In the genomic region with DNA sequence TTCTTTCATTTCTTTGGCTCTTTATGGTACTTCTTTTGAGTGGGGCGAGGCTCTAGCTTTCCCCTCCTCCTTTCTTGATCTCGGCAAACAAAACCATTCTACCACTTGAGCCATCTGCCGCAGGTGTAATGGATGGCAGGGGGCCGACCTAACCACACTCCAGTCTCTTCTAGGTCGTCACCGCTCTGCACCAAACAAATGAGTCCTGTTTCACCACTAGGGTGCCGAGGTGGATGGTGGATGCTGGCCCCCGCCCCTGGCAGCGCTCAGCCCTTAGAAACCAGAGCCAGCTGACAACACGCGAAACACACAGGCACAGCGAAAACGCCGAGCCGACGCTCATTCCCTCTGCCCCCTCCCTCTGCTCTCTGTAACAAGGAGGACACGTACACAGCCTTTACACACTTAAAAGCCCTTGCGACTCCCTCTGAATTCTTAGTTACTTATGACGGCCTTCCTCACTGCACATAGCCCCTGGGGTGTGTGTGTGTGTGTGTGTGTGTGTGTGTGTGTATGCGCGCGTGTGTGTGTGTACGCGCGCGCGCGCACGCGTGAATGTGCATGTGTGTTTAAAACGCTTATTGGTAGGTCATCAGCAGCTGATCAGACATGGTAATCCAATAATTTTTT, we compare ENCODE assay signal across 8 cellular contexts.
DNase-seq lines count a peak whose midpoint lies in the region; ATAC-seq and TF ChIP-seq lines count a peak whose summit lies in the region.

No MANE protein-coding gene starts in this region.

- POLR2A ChIA-PET in SK-N-SH (lab: Yijun Ruan, JAX) = interaction anchor here (0.7 kb wide), 1 partner anchor 417 kb away, joined by 3 read pairs; no protein-coding TSS in a partner anchor

- TF ChIP-seq RAD21 in SK-N-SH (IDR thresholded peaks at IDR 0.05; ENCODE audit: low read length) = no peak

- H3K79me2 ChIP-seq in SK-N-SH (ENCODE audit: insufficient read depth) = no peaks in the 10 kb centered on the region

- under 1% methylated on average over 18 of the region's 31 CpGs for WGBS in HUES64
- under 1% methylated on average over 31 of the region's 31 CpGs for WGBS in SK-N-SH (ENCODE audit: low lambda C conversion rate)
- WGBS in lower leg skin, 2 donors = 3 to 5% methylated on average over 31 of the region's 31 CpGs

- H3K27ac ChIP-seq in BLaER1 treated with 17β-estradiol and CSF1 and Interleukin-3, amounts not matched to agents 10 nM and 100 nM = no peak overlapping the region
- H3K27ac ChIP-seq in HUES64 (ENCODE audit: low read depth, low read length) (no peak overlapping the region), SK-N-SH (ENCODE audit: low read depth in 2 of 2, low read length in 1 of 2) (no peak overlapping the region)

- H3K9me2 ChIP-seq in SK-N-SH = no peaks in the 10 kb centered on the region

- peaks cover 0 to 100% (median 76%) of the 10 kb centered on the region in 11 experiments; a peak in 17 of 22 replicates for H4K20me1 ChIP-seq in BLaER1 treated with 17β-estradiol and CSF1 and Interleukin-3, amounts not matched to agents 10 nM and 100 nM
- no peaks in the 10 kb centered on the region for H4K20me1 ChIP-seq in SK-N-SH (ENCODE audit: insufficient read depth)

- no peak for TF ChIP-seq POLR2A in lower leg skin (IDR thresholded peaks at IDR 0.05)

- peak overlapping the region in 6 of 11 experiments; percentile 1 to 70 (median 18); a peak in 6 of 22 replicates for H3K4me2 ChIP-seq in BLaER1 treated with 17β-estradiol and CSF1 and Interleukin-3, amounts not matched to agents 10 nM and 100 nM
- no peak overlapping the region for H3K4me2 ChIP-seq in SK-N-SH

- H3K4me1 ChIP-seq in BLaER1 treated with 17β-estradiol and CSF1 and Interleukin-3, amounts not matched to agents 10 nM and 100 nM = peaks cover 0 to 16% (median 0%) of the 10 kb centered on the region in 10 experiments; a peak in 3 of 20 replicates
- H3K4me1 ChIP-seq in HUES64 (ENCODE audit: insufficient read depth, low read length) (peaks cover 14% of the 10 kb centered on the region), SK-N-SH (ENCODE audit: control insufficient read depth in 1 of 2, insufficient read depth in 2 of 2, low read depth in 1 of 2, low read length in 1 of 2) (peaks cover 6% of the 10 kb centered on the region in 2 experiments; a peak in 1 of 4 replicates), mucosa of descending colon (ENCODE audit: low read depth) (peaks cover 6% of the 10 kb centered on the region)

- TF ChIP-seq CTCF in SK-N-SH (IDR thresholded peaks at IDR 0.05) (peak; percentile 27; the same call in 1 of the 2 replicates), mucosa of descending colon (IDR thresholded peaks at IDR 0.05) (no peak), lower leg skin (IDR thresholded peaks at IDR 0.05) (no peak)

- DNase-seq in SK-N-SH (peak; percentile 75), mucosa of descending colon (no peak), GOT3 (lab: John Stamatoyannopoulos, UW) (no peak), sciatic nerve (ENCODE audit: low spot score) (no peak), lower leg skin (ENCODE audit: low spot score in 2 of 2) (no peak)

- CTCF ChIA-PET in SK-N-SH (lab: Yijun Ruan, JAX) = interaction anchor here (1.0 to 6.5 kb wide), 5 partner anchors 11 to 1717 kb away, joined by 3 to 83 read pairs (median 4); no protein-coding TSS in a partner anchor

- no peaks in the 10 kb centered on the region for H3F3A ChIP-seq in SK-N-SH (replicated peaks; ENCODE audit: insufficient read depth)

- no peaks in the 10 kb centered on the region for H3K36me3 ChIP-seq in BLaER1 treated with 17β-estradiol and CSF1 and Interleukin-3, amounts not matched to agents 10 nM and 100 nM
- H3K36me3 ChIP-seq in HUES64 (ENCODE audit: insufficient read depth, low read length) (no peaks in the 10 kb centered on the region), SK-N-SH (replicated peaks in 1 of 2; ENCODE audit: control insufficient read depth in 1 of 2, insufficient read depth in 2 of 2, low read length in 1 of 2) (no peaks in the 10 kb centered on the region), mucosa of descending colon (ENCODE audit: low read depth) (no peaks in the 10 kb centered on the region)

- H2AFZ ChIP-seq in SK-N-SH (ENCODE audit: low read depth) = no peak overlapping the region

- intact Hi-C loops in mucosa of descending colon (cut with DNase I, micrococcal nuclease) = no loop called here
- intact Hi-C loops in sciatic nerve (cut with DNase I) = loop anchor here (5.0 kb wide), 1 partner anchor 541 kb away; no protein-coding TSS in a partner anchor
- intact Hi-C loops in lower leg skin (cut with DNase I; ENCODE audit: low total_unique reads) = loop anchor here (5.0 to 10.0 kb wide), 2 partner anchors 539 to 901 kb away; no protein-coding TSS in a partner anchor

- peak; percentile 41 for ATAC-seq in GM19025 (IDR thresholded peaks at IDR 0.05; ENCODE audit: low read depth, unreplicated experiment)
- peak; percentile 21 for ATAC-seq in mucosa of descending colon
- ATAC-seq in sciatic nerve = no peak

- peaks cover 100% of the 10 kb centered on the region in 11 experiments for H3K27me3 ChIP-seq in BLaER1 treated with 17β-estradiol and CSF1 and Interleukin-3, amounts not matched to agents 10 nM and 100 nM
- H3K27me3 ChIP-seq in HUES64 (ENCODE audit: insufficient read depth, low read length) (peaks cover 100% of the 10 kb centered on the region), SK-N-SH (ENCODE audit: insufficient read depth) (peaks cover 94% of the 10 kb centered on the region)

- TF ChIP-seq EP300 in SK-N-SH (IDR thresholded peaks at IDR 0.05; ENCODE audit: borderline replicate concordance in 1 of 2, low read depth in 1 of 2, low read length in 1 of 2) = no peak

- peaks cover 7 to 21% (median 14%) of the 10 kb centered on the region in 11 experiments; a peak in 16 of 22 replicates for H3K9me3 ChIP-seq in BLaER1 treated with 17β-estradiol and CSF1 and Interleukin-3, amounts not matched to agents 10 nM and 100 nM (replicated peaks in 1 of 11)
- no peaks in the 10 kb centered on the region for H3K9me3 ChIP-seq in HUES64 (ENCODE audit: insufficient read depth, low read depth, low read length)
- H3K9me3 ChIP-seq in SK-N-SH = no peaks in the 10 kb centered on the region
- H3K9me3 ChIP-seq in mucosa of descending colon = no peaks in the 10 kb centered on the region

- no peak overlapping the region for H3K9ac ChIP-seq in BLaER1 treated with 17β-estradiol and CSF1 and Interleukin-3, amounts not matched to agents 10 nM and 100 nM
- no peak overlapping the region for H3K9ac ChIP-seq in HUES64 (ENCODE audit: low read depth, low read length)
- H3K9ac ChIP-seq in SK-N-SH = no peak overlapping the region

- peak overlapping the region in 2 of 10 experiments; percentile 13 to 27; a peak in 1 of 20 replicates for H3K4me3 ChIP-seq in BLaER1 treated with 17β-estradiol and CSF1 and Interleukin-3, amounts not matched to agents 10 nM and 100 nM
- H3K4me3 ChIP-seq in HUES64 (ENCODE audit: low read length) = peak overlapping the region; percentile 49; the same call in 1 of the 2 replicates
- no peak overlapping the region for H3K4me3 ChIP-seq in SK-N-SH (ENCODE audit: low read depth in 2 of 2, low read length in 1 of 2)
- H3K4me3 ChIP-seq in mucosa of descending colon = no peak overlapping the region
- no peak overlapping the region for H3K4me3 ChIP-seq in lower leg skin (ENCODE audit: low read depth, poor library complexity, severe bottlenecking)

TF ChIP-seq in SK-N-SH, 30 proteins besides CTCF, POLR2A, EP300 and RAD21 (continues in another document):
- TF ChIP-seq GATA2 (CRISPR knock-in tag; IDR thresholded peaks at IDR 0.05) (no peak), CHD2 (IDR thresholded peaks at IDR 0.05; ENCODE audit: low read length, partially characterized antibody) (no peak), FOXJ3 (CRISPR knock-in tag; IDR thresholded peaks at IDR 0.05) (no peak)
- TF ChIP-seq, protein P1, sequence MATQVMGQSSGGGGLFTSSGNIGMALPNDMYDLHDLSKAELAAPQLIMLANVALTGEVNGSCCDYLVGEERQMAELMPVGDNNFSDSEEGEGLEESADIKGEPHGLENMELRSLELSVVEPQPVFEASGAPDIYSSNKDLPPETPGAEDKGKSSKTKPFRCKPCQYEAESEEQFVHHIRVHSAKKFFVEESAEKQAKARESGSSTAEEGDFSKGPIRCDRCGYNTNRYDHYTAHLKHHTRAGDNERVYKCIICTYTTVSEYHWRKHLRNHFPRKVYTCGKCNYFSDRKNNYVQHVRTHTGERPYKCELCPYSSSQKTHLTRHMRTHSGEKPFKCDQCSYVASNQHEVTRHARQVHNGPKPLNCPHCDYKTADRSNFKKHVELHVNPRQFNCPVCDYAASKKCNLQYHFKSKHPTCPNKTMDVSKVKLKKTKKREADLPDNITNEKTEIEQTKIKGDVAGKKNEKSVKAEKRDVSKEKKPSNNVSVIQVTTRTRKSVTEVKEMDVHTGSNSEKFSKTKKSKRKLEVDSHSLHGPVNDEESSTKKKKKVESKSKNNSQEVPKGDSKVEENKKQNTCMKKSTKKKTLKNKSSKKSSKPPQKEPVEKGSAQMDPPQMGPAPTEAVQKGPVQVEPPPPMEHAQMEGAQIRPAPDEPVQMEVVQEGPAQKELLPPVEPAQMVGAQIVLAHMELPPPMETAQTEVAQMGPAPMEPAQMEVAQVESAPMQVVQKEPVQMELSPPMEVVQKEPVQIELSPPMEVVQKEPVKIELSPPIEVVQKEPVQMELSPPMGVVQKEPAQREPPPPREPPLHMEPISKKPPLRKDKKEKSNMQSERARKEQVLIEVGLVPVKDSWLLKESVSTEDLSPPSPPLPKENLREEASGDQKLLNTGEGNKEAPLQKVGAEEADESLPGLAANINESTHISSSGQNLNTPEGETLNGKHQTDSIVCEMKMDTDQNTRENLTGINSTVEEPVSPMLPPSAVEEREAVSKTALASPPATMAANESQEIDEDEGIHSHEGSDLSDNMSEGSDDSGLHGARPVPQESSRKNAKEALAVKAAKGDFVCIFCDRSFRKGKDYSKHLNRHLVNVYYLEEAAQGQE (IDR thresholded peaks at IDR 0.05; ENCODE audit: low read depth, low read length) = no peak
- TF ChIP-seq, protein P2, sequence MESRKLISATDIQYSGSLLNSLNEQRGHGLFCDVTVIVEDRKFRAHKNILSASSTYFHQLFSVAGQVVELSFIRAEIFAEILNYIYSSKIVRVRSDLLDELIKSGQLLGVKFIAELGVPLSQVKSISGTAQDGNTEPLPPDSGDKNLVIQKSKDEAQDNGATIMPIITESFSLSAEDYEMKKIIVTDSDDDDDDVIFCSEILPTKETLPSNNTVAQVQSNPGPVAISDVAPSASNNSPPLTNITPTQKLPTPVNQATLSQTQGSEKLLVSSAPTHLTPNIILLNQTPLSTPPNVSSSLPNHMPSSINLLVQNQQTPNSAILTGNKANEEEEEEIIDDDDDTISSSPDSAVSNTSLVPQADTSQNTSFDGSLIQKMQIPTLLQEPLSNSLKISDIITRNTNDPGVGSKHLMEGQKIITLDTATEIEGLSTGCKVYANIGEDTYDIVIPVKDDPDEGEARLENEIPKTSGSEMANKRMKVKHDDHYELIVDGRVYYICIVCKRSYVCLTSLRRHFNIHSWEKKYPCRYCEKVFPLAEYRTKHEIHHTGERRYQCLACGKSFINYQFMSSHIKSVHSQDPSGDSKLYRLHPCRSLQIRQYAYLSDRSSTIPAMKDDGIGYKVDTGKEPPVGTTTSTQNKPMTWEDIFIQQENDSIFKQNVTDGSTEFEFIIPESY (IDR thresholded peaks at IDR 0.05; ENCODE audit: borderline replicate concordance, low read depth) = no peak

Comparison
In these comparisons a context has a peak if more than half of its experiments do, and no peak if none do; other contexts are left out.
1. intact Hi-C loops: an anchor here in sciatic nerve (5.0 kb wide) and lower leg skin (5.0 to 10.0 kb wide); none called in mucosa of descending colon.